ENCODE assay signal across 1 cellular context in the genomic region with DNA sequence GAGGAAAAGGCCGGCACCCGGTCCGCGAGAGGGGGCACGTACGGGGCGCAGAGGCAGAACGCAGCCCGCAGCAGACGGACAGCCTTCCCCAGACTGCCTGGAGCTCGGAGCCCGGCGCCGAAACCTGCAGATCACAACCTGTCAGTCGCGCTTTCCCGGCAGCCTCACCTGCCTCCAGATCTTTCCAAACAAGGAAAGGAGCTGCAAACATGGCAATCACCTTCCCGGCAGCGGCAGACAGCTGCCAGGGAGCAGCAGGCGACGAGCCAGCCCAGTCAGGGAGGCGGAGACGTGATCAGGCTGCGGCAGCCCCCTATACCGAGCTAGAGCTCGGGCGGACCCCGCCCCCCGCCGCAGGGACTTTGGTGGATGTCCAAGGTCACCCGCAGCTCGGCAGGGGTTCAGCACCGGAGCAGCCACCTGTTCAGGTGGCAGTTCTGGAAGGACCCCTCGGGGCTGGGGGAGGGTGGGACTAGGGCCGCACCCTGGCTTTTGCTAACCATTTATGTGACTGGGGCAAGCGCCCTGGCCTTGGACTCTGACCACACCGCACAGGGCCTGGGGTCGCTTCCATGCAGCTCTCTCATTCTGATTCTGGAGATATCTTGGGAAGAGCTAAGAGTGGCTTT.
TF ChIP-seq lines count a peak whose summit lies in the region.

No MANE protein-coding gene starts in this region.

TF ChIP-seq in IMR-90, 13 proteins besides CTCF, POLR2A, EP300 and RAD21 (continued from another document):
- no peak for TF ChIP-seq NFE2L2 (IDR thresholded peaks at IDR 0.05; ENCODE audit: low read depth, low read length)
- TF ChIP-seq, protein P1, sequence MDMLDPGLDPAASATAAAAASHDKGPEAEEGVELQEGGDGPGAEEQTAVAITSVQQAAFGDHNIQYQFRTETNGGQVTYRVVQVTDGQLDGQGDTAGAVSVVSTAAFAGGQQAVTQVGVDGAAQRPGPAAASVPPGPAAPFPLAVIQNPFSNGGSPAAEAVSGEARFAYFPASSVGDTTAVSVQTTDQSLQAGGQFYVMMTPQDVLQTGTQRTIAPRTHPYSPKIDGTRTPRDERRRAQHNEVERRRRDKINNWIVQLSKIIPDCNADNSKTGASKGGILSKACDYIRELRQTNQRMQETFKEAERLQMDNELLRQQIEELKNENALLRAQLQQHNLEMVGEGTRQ (IDR thresholded peaks at IDR 0.05; ENCODE audit: low read depth, low read length): no peak
- no peak for TF ChIP-seq RFX5 (IDR thresholded peaks at IDR 0.05; ENCODE audit: low read depth, low read length)
- TF ChIP-seq MXI1 (IDR thresholded peaks at IDR 0.05; ENCODE audit: borderline replicate concordance, low read depth, low read length): no peak
- TF ChIP-seq MAZ (IDR thresholded peaks at IDR 0.05; ENCODE audit: borderline replicate concordance, low read depth, low read length): no peak
- TF ChIP-seq, protein P2, sequence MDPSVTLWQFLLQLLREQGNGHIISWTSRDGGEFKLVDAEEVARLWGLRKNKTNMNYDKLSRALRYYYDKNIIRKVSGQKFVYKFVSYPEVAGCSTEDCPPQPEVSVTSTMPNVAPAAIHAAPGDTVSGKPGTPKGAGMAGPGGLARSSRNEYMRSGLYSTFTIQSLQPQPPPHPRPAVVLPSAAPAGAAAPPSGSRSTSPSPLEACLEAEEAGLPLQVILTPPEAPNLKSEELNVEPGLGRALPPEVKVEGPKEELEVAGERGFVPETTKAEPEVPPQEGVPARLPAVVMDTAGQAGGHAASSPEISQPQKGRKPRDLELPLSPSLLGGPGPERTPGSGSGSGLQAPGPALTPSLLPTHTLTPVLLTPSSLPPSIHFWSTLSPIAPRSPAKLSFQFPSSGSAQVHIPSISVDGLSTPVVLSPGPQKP (IDR thresholded peaks at IDR 0.05; ENCODE audit: borderline replicate concordance, low read depth, low read length): no peak
- no peak for TF ChIP-seq SMC3 (IDR thresholded peaks at IDR 0.05; ENCODE audit: low read depth, low read length)
- no peak for TF ChIP-seq CEBPB (IDR thresholded peaks at IDR 0.05; ENCODE audit: low read depth, low read length)
- no peak for TF ChIP-seq CHD1 (IDR thresholded peaks at IDR 0.05; ENCODE audit: low read depth, low read length)
